23 cellular contexts compared by ENCODE assay signal in genomic region chr12:58117667-58118066, GRCh38.
"Had no signal": no experiment of that assay in that cellular context is flagged by ENCODE, and none has a peak within 500 bp of the region (broad histone marks: within the 10 kb centered on the region; RNA-seq: fewer than 3 reads in every experiment).

No MANE protein-coding gene starts in this region.

- H3K79me2 ChIP-seq: hepatocyte had no signal

- H3K36me3 Mint-ChIP-seq: mesothelial cell of epicardium, natural killer cell had no signal

- H3K9me3 ChIP-seq: left ventricle myocardium inferior, neutrophil, ovary, right atrium auricular region, right lobe of liver, suprapubic skin, thoracic aorta, uterus had no signal

- H3K4me3 ChIP-seq: hepatocyte, left ventricle myocardium inferior, lung, ovary, right atrium auricular region, right lobe of liver, smooth muscle cell, suprapubic skin, thoracic aorta, tibial artery, uterus had no signal

- H3K27me3 Mint-ChIP-seq: progenitor cell of endocrine pancreas had no signal

- H3K9me3 Mint-ChIP-seq: stimulated activated naive CD8-positive, alpha-beta T cell treated with anti-CD3 and anti-CD28 coated beads, Interleukin-15, Interleukin-2, amounts not matched to agents 100 ng/mL and 50 ng/mL, for 24 hours had no signal

- H3K27ac ChIP-seq: hepatocyte, left ventricle myocardium inferior, neutrophil, ovary, right atrium auricular region, right lobe of liver, suprapubic skin, thoracic aorta, tibial artery, uterus had no signal

- H3K4me1 Mint-ChIP-seq: mesothelial cell of epicardium, naive B cell, natural killer cell had no signal

- H3K4me2 ChIP-seq: hepatocyte, smooth muscle cell had no signal

- DNase-seq: islet precursor cell; left ventricle myocardium inferior; naive B cell; natural killer cell; occipital lobe; ovary; right lobe of liver; stimulated activated CD4-positive, alpha-beta T cell treated with anti-CD3 and anti-CD28 coated beads, Interleukin-1b, Interleukin-23, amount 100 ng/mL, for 48 hours; stimulated activated CD4-positive, alpha-beta T cell treated with anti-CD3 and anti-CD28 coated beads, Interleukin-2, amount 100 ng/mL, for 48 hours; stimulated activated naive CD4-positive, alpha-beta T cell; tibial artery; trophoblast cell; uterus had no signal

- H3K4me1 ChIP-seq: left ventricle myocardium inferior, right atrium auricular region, right lobe of liver, suprapubic skin, tibial artery, uterus had no signal

- H3K27me3 ChIP-seq: hepatocyte, neutrophil, ovary, right atrium auricular region, right lobe of liver, suprapubic skin, tibial artery, uterus had no signal

- H3K27ac Mint-ChIP-seq: mesothelial cell of epicardium; natural killer cell; progenitor cell of endocrine pancreas; stimulated activated naive CD8-positive, alpha-beta T cell treated with anti-CD3 and anti-CD28 coated beads, Interleukin-15, Interleukin-2, amounts not matched to agents 100 ng/mL and 50 ng/mL, for 24 hours had no signal

- H3K36me3 ChIP-seq: left ventricle myocardium inferior, neutrophil, ovary, right atrium auricular region, right lobe of liver, suprapubic skin, thoracic aorta, tibial artery, uterus had no signal

- H3K4me3 Mint-ChIP-seq: mesothelial cell of epicardium; naive B cell; natural killer cell; stimulated activated naive CD8-positive, alpha-beta T cell treated with anti-CD3 and anti-CD28 coated beads, Interleukin-15, Interleukin-2, amounts not matched to agents 100 ng/mL and 50 ng/mL, for 24 hours had no signal

- H2AFZ ChIP-seq: hepatocyte had no signal
